1 cellular context compared by ENCODE assay signal in genomic region chr16:68529931-68530667, GRCh38.
TF ChIP-seq lines count a peak whose summit lies in the region.

No MANE protein-coding gene starts in this region.

TF ChIP-seq in Ishikawa, 13 proteins besides CTCF, POLR2A, EP300 and RAD21 (continued from another document):
- TF ChIP-seq CREB1 (IDR thresholded peaks at IDR 0.05; ENCODE audit: low read depth) (no peak), TCF12 (IDR thresholded peaks at IDR 0.05; ENCODE audit: low read depth) (peak; percentile 30; the same call in 1 of the 2 replicates)
